Comparison of ENCODE assay signal across 8 cellular contexts in the genomic region with DNA sequence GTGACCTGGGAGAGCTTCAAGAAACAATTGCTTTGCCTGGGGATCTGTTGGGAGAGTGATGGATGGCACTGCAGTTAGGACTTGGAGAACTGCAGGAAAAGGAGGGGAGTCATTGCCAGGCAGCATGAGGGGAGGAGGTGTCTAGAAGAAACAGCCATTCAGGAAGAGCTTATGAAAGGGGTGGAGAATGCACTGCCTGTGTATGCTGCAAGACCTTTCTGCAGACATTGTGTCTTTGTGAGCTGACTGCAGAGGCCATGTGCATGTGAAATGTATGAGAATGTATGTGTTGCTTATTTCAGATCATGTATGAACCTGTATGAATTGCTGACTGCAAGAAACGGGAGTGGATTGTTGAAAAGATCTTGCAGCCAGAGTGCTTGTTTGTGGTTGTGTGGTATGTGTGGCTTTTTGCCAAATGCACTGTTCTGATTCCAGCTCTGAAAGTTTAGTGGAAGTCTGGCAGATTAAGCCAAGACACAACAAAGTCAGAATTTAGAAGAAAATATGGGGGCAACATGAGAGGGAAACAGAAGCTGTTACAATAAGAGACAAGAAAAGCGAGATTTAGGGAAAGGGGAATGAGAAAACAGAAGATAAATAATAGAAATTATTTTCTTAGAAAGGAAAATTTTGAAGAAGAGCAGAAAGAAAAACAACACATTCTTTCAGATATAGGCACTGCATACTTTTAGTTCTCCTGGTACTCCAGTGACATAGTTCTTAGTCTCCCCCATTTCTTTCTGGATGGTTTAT.
A peak's percentile ranks its signal among the peaks of the same experiment; 100 is the strongest.
DNase-seq lines count a peak whose midpoint lies in the region; ATAC-seq and TF ChIP-seq lines count a peak whose summit lies in the region.

No MANE protein-coding gene starts in this region.

- no peak for TF ChIP-seq CTCF in LNCaP clone FGC (IDR thresholded peaks at IDR 0.05; ENCODE audit: control insufficient read depth, extremely low read depth, insufficient read depth)

- H3K9me3 ChIP-seq in BLaER1, result 0 out of 2 replicates have a peak, but pooled peaks cover 4% of the 10 kb centered on the region

- no peaks in the 10 kb centered on the region for H4K20me1 ChIP-seq in BLaER1

- H3K4me1 ChIP-seq in BLaER1 (peaks cover 77% of the 10 kb centered on the region), rectal smooth muscle tissue (ENCODE audit: control insufficient read depth, insufficient read depth, low read length) (peaks cover 28% of the 10 kb centered on the region)

- no peaks in the 10 kb centered on the region for H3K27me3 ChIP-seq in BLaER1
- H3K27me3 ChIP-seq in rectal smooth muscle tissue (ENCODE audit: control insufficient read depth, insufficient read depth, low read length), result no peaks in the 10 kb centered on the region

- H3K4me2 ChIP-seq in BLaER1, result peak overlapping the region; percentile 71

- peak; percentile 32 for DNase-seq in LNCaP clone FGC (ENCODE audit: low read depth)
- peak; percentile 66 for DNase-seq in SW480 (ENCODE audit: low spot score)
- DNase-seq in glomerular visceral epithelial cell (ENCODE audit: extremely low spot score), result peak; percentile 73
- no peak for DNase-seq in activated CD4-positive, CD25-positive, alpha-beta regulatory T cell treated with anti-CD3 and anti-CD28 coated beads, Interleukin-2, amount 50 U/mL, for 72 hours
- no peak for DNase-seq in activated gamma-delta T cell treated with Interleukin-2 at 50 U/mL for 16 hours

- no peak overlapping the region for H3K27ac ChIP-seq in BLaER1
- H3K27ac ChIP-seq in rectal smooth muscle tissue (ENCODE audit: low read depth, low read length), result peak overlapping the region; percentile 80

- H3K36me3 ChIP-seq in BLaER1 (no peaks in the 10 kb centered on the region), rectal smooth muscle tissue (ENCODE audit: control insufficient read depth, insufficient read depth, low read length) (no peaks in the 10 kb centered on the region)

- H3K4me3 ChIP-seq in BLaER1 (no peak overlapping the region), LNCaP clone FGC (ENCODE audit: low read depth, low read length) (no peak overlapping the region), rectal smooth muscle tissue (ENCODE audit: low read length) (no peak overlapping the region)

- ATAC-seq in GM21717 (IDR thresholded peaks at IDR 0.05; ENCODE audit: unreplicated experiment), result no peak

- H3K9ac ChIP-seq in BLaER1, result no peak overlapping the region
- no peak overlapping the region for H3K9ac ChIP-seq in rectal smooth muscle tissue (ENCODE audit: low read length)

Comparison
In these comparisons a context has a peak if more than half of its experiments do, and no peak if none do; other contexts are left out.
1. DNase-seq: peak in LNCaP clone FGC (single experiment), SW480 (single experiment) and glomerular visceral epithelial cell (single experiment); none in activated CD4-positive, CD25-positive, alpha-beta regulatory T cell treated with anti-CD3 and anti-CD28 coated beads, Interleukin-2, amount 50 U/mL, for 72 hours (single experiment) and activated gamma-delta T cell treated with Interleukin-2 at 50 U/mL for 16 hours (single experiment).